In genomic region chr3:127768346-127769008, GRCh38 we compare ENCODE assay signal across 9 cellular contexts. TPM values are rescaled to one million over a fixed set of nuclear protein-coding genes. Genes with fewer than 3 reads are reported as not detected.
DNase-seq lines count a peak whose midpoint lies in the region; ATAC-seq and TF ChIP-seq lines count a peak whose summit lies in the region.
"Had no signal": no experiment of that assay in that cellular context is flagged by ENCODE, and none has a peak within 500 bp of the region (broad histone marks: within the 10 kb centered on the region; RNA-seq: fewer than 3 reads in every experiment).

No MANE protein-coding gene starts in this region.

- H3K36me3 ChIP-seq in heart left ventricle (peaks cover 0 to 24% (median 0%) of the 10 kb centered on the region in 9 donors), subcutaneous abdominal adipose tissue (ENCODE audit: control insufficient read depth in 5 of 5, insufficient read depth in 5 of 5, low read length in 5 of 5) (peaks cover 4 to 32% (median 18%) of the 10 kb centered on the region in 5 donors)

- peaks cover 0 to 84% (median 25%) of the 10 kb centered on the region in 12 donors for H3K4me1 ChIP-seq in heart left ventricle
- peaks cover 7 to 57% (median 44%) of the 10 kb centered on the region in 5 donors for H3K4me1 ChIP-seq in subcutaneous abdominal adipose tissue (ENCODE audit: control insufficient read depth in 5 of 5, insufficient read depth in 5 of 5, low read length in 5 of 5)

- H3K4me1 Mint-ChIP-seq in stimulated activated naive B cell treated with anti-CD40 and anti-IgM and Interleukin-4, amounts not matched to agents 10 μg/mL and 1 μg/mL and 100 μg/mL, for 72 hours = peaks cover 18 to 33% of the 10 kb centered on the region in 2 donors

- intact Hi-C loops in heart left ventricle (cut with DNase I) = loop anchor here in 2 of 10 donors (10.0 kb wide), 2 partner anchors 196 to 206 kb away; no protein-coding TSS in a partner anchor

- H3K27me3 ChIP-seq in heart left ventricle (no peaks in the 10 kb centered on the region), subcutaneous abdominal adipose tissue (ENCODE audit: control insufficient read depth in 5 of 5, insufficient read depth in 4 of 5, low read length in 5 of 5) (no peaks in the 10 kb centered on the region)

- H3K27ac ChIP-seq in heart left ventricle = peak overlapping the region in 9 of 12 donors; percentile 9 to 73 (median 45)
- H3K27ac ChIP-seq in subcutaneous abdominal adipose tissue (ENCODE audit: low read depth, low read length) = peak overlapping the region; percentile 91

- peaks cover 22 to 64% of the 10 kb centered on the region in 2 donors for H3K36me3 Mint-ChIP-seq in stimulated activated naive B cell treated with anti-CD40 and anti-IgM and Interleukin-4, amounts not matched to agents 10 μg/mL and 1 μg/mL and 100 μg/mL, for 72 hours

- no peak overlapping the region for H3K27ac Mint-ChIP-seq in stimulated activated naive B cell treated with anti-CD40 and anti-IgM and Interleukin-4, amounts not matched to agents 10 μg/mL and 1 μg/mL and 100 μg/mL, for 72 hours
- H3K27ac Mint-ChIP-seq: activated naive CD4-positive, alpha-beta T cell treated with anti-CD3 and anti-CD28 coated beads for 36 hours had no signal

- H3K4me3 ChIP-seq in HFF-Myc (replicated peaks; ENCODE audit: low read depth, low read length) (no peak overlapping the region), heart left ventricle (no peak overlapping the region), subcutaneous abdominal adipose tissue (ENCODE audit: low read depth in 1 of 5, low read length in 5 of 5) (peak overlapping the region in 1 of 5 donors; percentile 4)

- no peaks in the 10 kb centered on the region for H3K27me3 Mint-ChIP-seq in stimulated activated naive B cell treated with anti-CD40 and anti-IgM and Interleukin-4, amounts not matched to agents 10 μg/mL and 1 μg/mL and 100 μg/mL, for 72 hours

- peak overlapping the region in 1 of 5 donors; percentile 56 for H3K9ac ChIP-seq in subcutaneous abdominal adipose tissue (ENCODE audit: low read length in 5 of 5)

- peak; percentile 95 for DNase-seq in HFF-Myc (ENCODE audit: extremely low read depth, low read depth)
- peak; percentile 80 to 95 for DNase-seq in SW 1271 (lab: John Stamatoyannopoulos, UW)
- peak in 1 of 5 donors; percentile 46 for DNase-seq in heart left ventricle
- DNase-seq in SK-N-DZ (ENCODE audit: low spot score) = no peak
- DNase-seq in NCI-H2081 (lab: John Stamatoyannopoulos, UW) = no peak
- no peak for DNase-seq in stimulated activated naive B cell treated with anti-CD40 and anti-IgM and Interleukin-4, amounts not matched to agents 10 μg/mL and 1 μg/mL and 100 μg/mL, for 72 hours
- no peak for DNase-seq in inferior parietal cortex (ENCODE audit: extremely low spot score)
- DNase-seq: activated naive CD4-positive, alpha-beta T cell treated with anti-CD3 and anti-CD28 coated beads for 36 hours had no signal

- peaks cover 5 to 7% of the 10 kb centered on the region in 2 donors for H3K9me3 Mint-ChIP-seq in stimulated activated naive B cell treated with anti-CD40 and anti-IgM and Interleukin-4, amounts not matched to agents 10 μg/mL and 1 μg/mL and 100 μg/mL, for 72 hours
- H3K9me3 Mint-ChIP-seq: activated naive CD4-positive, alpha-beta T cell treated with anti-CD3 and anti-CD28 coated beads for 36 hours had no signal

- ATAC-seq in heart left ventricle = peak in 3 of 4 donors; percentile 40 to 90 (median 81)
- ATAC-seq in stimulated activated naive B cell treated with anti-CD40 and anti-IgM and Interleukin-4, amounts not matched to agents 10 μg/mL and 1 μg/mL and 100 μg/mL, for 72 hours (replicated peaks) = no peak

- TF ChIP-seq POLR2A in heart left ventricle (IDR thresholded peaks at IDR 0.05) = no peak

- no peak overlapping the region for H3K4me3 Mint-ChIP-seq in stimulated activated naive B cell treated with anti-CD40 and anti-IgM and Interleukin-4, amounts not matched to agents 10 μg/mL and 1 μg/mL and 100 μg/mL, for 72 hours
- H3K4me3 Mint-ChIP-seq: activated naive CD4-positive, alpha-beta T cell treated with anti-CD3 and anti-CD28 coated beads for 36 hours had no signal

- peaks cover 0 to 22% (median 10%) of the 10 kb centered on the region in 12 donors for H3K9me3 ChIP-seq in heart left ventricle
- H3K9me3 ChIP-seq in subcutaneous abdominal adipose tissue (ENCODE audit: control insufficient read depth in 5 of 5, low read length in 5 of 5) = peaks cover 2 to 14% (median 9%) of the 10 kb centered on the region in 5 donors

- WGBS in heart left ventricle, 4 donors = 55 to 67% (median 63%) methylated on average over 4 of the region's 4 CpGs

- TF ChIP-seq CTCF in HFF-Myc (IDR thresholded peaks at IDR 0.05; ENCODE audit: low read depth, low read length, missing control alignments) = no peak
- TF ChIP-seq CTCF in heart left ventricle (IDR thresholded peaks at IDR 0.05) = no peak

RNA-seq across cellular contexts. Expression of gene MGLL, which starts 53.8 kb away (rescaled TPM):
- 100 to 1,000 TPM in 1 of 9 donors, 10 to 100 TPM in 8; 41.8 to 119 (median 78.9) TPM for total RNA-seq in heart left ventricle
- 10 to 100 TPM; 38.5 to 90.7 TPM for polyA plus RNA-seq in heart left ventricle
- polyA plus RNA-seq in SK-N-DZ (2014; cell fraction: cytosol; rRNA removed) = not detected in 2 replicates
- not detected in 2 replicates for polyA plus RNA-seq in SK-N-DZ (2014; cell fraction: nucleus; rRNA removed)

Comparison
In these comparisons a context has a peak if more than half of its experiments do, and no peak if none do; other contexts are left out.
1. DNase-seq: peak in HFF-Myc (single experiment) and SW 1271 (2 of 2); none in SK-N-DZ (single experiment), NCI-H2081 (0 of 2), stimulated activated naive B cell treated with anti-CD40 and anti-IgM and Interleukin-4, amounts not matched to agents 10 μg/mL and 1 μg/mL and 100 μg/mL, for 72 hours (single experiment) and inferior parietal cortex (single experiment).
2. ATAC-seq: peak in heart left ventricle (3 of 4); none in stimulated activated naive B cell treated with anti-CD40 and anti-IgM and Interleukin-4, amounts not matched to agents 10 μg/mL and 1 μg/mL and 100 μg/mL, for 72 hours (0 of 2).